Comparison of ENCODE assay signal across 16 cellular contexts in genomic region chr9:6144947-6145346, GRCh38.
DNase-seq lines count a peak whose midpoint lies in the region; ATAC-seq and TF ChIP-seq lines count a peak whose summit lies in the region.
"Had no signal": no experiment of that assay in that cellular context is flagged by ENCODE, and none has a peak within 500 bp of the region (broad histone marks: within the 10 kb centered on the region; RNA-seq: fewer than 3 reads in every experiment).

No MANE protein-coding gene starts in this region.

- H3K36me3 Mint-ChIP-seq in stimulated activated effector memory CD8-positive, alpha-beta T cell treated with anti-CD3 and anti-CD28 coated beads, Interleukin-12 subunit alpha, Interleukin-12 subunit beta, amount 100 ng/mL, for 72 hours: no peaks in the 10 kb centered on the region
- H3K36me3 Mint-ChIP-seq: CD8-positive, alpha-beta T cell had no signal

- no peak for TF ChIP-seq CTCF in mucosa of descending colon (IDR thresholded peaks at IDR 0.05)

- no peaks in the 10 kb centered on the region for H3K9me3 ChIP-seq in mucosa of descending colon
- H3K9me3 ChIP-seq: Caco-2 had no signal

- H3K4me3 ChIP-seq in mucosa of descending colon: no peak overlapping the region
- H3K4me3 ChIP-seq: BLaER1 treated with 17β-estradiol and CSF1 and Interleukin-3, amounts not matched to agents 10 nM and 100 nM had no signal

- peaks cover 6% of the 10 kb centered on the region for H3K9me3 Mint-ChIP-seq in stimulated activated effector memory CD8-positive, alpha-beta T cell treated with anti-CD3 and anti-CD28 coated beads, Interleukin-12 subunit alpha, Interleukin-12 subunit beta, amount 100 ng/mL, for 72 hours

- no peaks in the 10 kb centered on the region for H3K36me3 ChIP-seq in mucosa of descending colon (ENCODE audit: low read depth)
- H3K36me3 ChIP-seq: BLaER1 treated with 17β-estradiol and CSF1 and Interleukin-3, amounts not matched to agents 10 nM and 100 nM had no signal

- H3K4me3 Mint-ChIP-seq in stimulated activated effector memory CD8-positive, alpha-beta T cell treated with anti-CD3 and anti-CD28 coated beads, Interleukin-12 subunit alpha, Interleukin-12 subunit beta, amount 100 ng/mL, for 72 hours: no peak overlapping the region
- H3K4me3 Mint-ChIP-seq: B cell; CD4-positive, alpha-beta T cell; CD8-positive, alpha-beta T cell had no signal

- peak; percentile 51 for ATAC-seq in stimulated activated effector memory CD8-positive, alpha-beta T cell treated with anti-CD3 and anti-CD28 coated beads, Interleukin-12 subunit alpha, Interleukin-12 subunit beta, amount 100 ng/mL, for 72 hours
- ATAC-seq in mucosa of descending colon (no peak), HG02870 (IDR thresholded peaks at IDR 0.05; ENCODE audit: unreplicated experiment) (no peak)
- ATAC-seq: CD8-positive, alpha-beta T cell had no signal

- no peaks in the 10 kb centered on the region for H3K4me1 ChIP-seq in mucosa of descending colon (ENCODE audit: low read depth)
- H3K4me1 ChIP-seq: BLaER1 treated with 17β-estradiol and CSF1 and Interleukin-3, amounts not matched to agents 10 nM and 100 nM; Caco-2 had no signal

- no peak overlapping the region for H3K27ac Mint-ChIP-seq in stimulated activated effector memory CD8-positive, alpha-beta T cell treated with anti-CD3 and anti-CD28 coated beads, Interleukin-12 subunit alpha, Interleukin-12 subunit beta, amount 100 ng/mL, for 72 hours
- H3K27ac Mint-ChIP-seq: B cell; CD4-positive, alpha-beta T cell; CD8-positive, alpha-beta T cell had no signal

- H3K4me1 Mint-ChIP-seq in stimulated activated effector memory CD8-positive, alpha-beta T cell treated with anti-CD3 and anti-CD28 coated beads, Interleukin-12 subunit alpha, Interleukin-12 subunit beta, amount 100 ng/mL, for 72 hours: no peaks in the 10 kb centered on the region
- H3K4me1 Mint-ChIP-seq: B cell had no signal

- DNase-seq in OCI-M1 (lab: John Stamatoyannopoulos, UW) (peak; percentile 83), hippocampal formation (lab: John Stamatoyannopoulos, UW) (no peak), mucosa of descending colon (no peak)
- DNase-seq in stimulated activated effector memory CD8-positive, alpha-beta T cell treated with anti-CD3 and anti-CD28 coated beads, Interleukin-12 subunit alpha, Interleukin-12 subunit beta, amount 100 ng/mL, for 72 hours (ENCODE audit: low spot score in 2 of 2): no peak
- DNase-seq: 8988T; ACHN; AML-193; Caco-2; Calu3; CD4-positive, alpha-beta T cell; CD8-positive, alpha-beta T cell; DMS79 treated with DMSO at 0.1 percent for 48 hours; GF-D8 had no signal

- intact Hi-C loops in mucosa of descending colon (cut with DNase I, micrococcal nuclease): no loop called here
